ENCODE assay signal across 8 cellular contexts in the genomic region with DNA sequence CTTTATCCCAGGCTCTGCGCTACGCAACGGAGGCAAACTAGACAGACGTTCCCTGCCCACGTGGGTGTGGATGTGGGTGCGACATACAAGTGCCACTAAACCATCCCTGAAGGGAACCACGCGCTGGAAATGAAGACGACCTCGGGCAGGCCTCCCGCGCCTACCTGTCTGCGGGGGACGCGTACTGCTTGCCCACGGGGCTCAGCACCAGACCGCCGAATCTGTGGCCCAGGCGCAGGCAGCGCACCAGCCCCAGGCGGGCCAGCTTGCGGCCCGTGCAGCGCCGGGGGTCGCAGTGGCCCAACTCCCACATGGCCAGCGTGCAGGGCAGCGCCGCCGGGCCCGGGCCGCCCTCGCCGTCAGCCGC. TPM values are rescaled to one million over a fixed set of nuclear protein-coding genes. Genes with fewer than 3 reads are reported as not detected.
A peak's percentile ranks its signal among the peaks of the same experiment; 100 is the strongest.
DNase-seq lines count a peak whose midpoint lies in the region; ATAC-seq and TF ChIP-seq lines count a peak whose summit lies in the region.

No MANE protein-coding gene starts in this region.

- POLR2A ChIA-PET in A673 (lab: Charles Lee; ENCODE audit: low non-redundant PET), result no interaction called here

- H3K9me3 Mint-ChIP-seq in endodermal cell (no peaks in the 10 kb centered on the region), neural crest cell (no peaks in the 10 kb centered on the region)

- CTCF ChIA-PET in A673 (lab: Charles Lee), result interaction anchor here (0.6 kb wide), 1 partner anchor 20 kb away, joined by 7 read pairs; no protein-coding TSS in a partner anchor

- H3K4me1 ChIP-seq in A673 (ENCODE audit: insufficient read depth, low read length, poor library complexity, severe bottlenecking), result peaks cover 11% of the 10 kb centered on the region
- H3K4me1 ChIP-seq in NT2/D1 (ENCODE audit: insufficient read depth, insufficient read length), result peaks cover 7% of the 10 kb centered on the region
- no peaks in the 10 kb centered on the region for H3K4me1 ChIP-seq in endodermal cell (ENCODE audit: control insufficient read depth, insufficient read depth, low read length)

- H3K27me3 ChIP-seq in A673 (replicated peaks; ENCODE audit: insufficient read depth, low read depth, low read length, poor library complexity) (no peaks in the 10 kb centered on the region), NT2/D1 (ENCODE audit: insufficient read depth, insufficient read length) (no peaks in the 10 kb centered on the region), endodermal cell (ENCODE audit: control insufficient read depth, insufficient read depth, low read length, poor library complexity, severe bottlenecking) (no peaks in the 10 kb centered on the region)

- H3K36me3 Mint-ChIP-seq in endodermal cell (ENCODE audit: low read depth) (peaks cover 10% of the 10 kb centered on the region), neural crest cell (ENCODE audit: low read depth) (peaks cover 4% of the 10 kb centered on the region)

- H3K4me1 Mint-ChIP-seq in endodermal cell, result peaks cover 9% of the 10 kb centered on the region
- H3K4me1 Mint-ChIP-seq in neural crest cell, result peaks cover 14% of the 10 kb centered on the region

- BruUV-seq in A673 (replicated peaks; lab: Mats Ljungman, UMichigan), result no TSS peak

- H3K36me3 ChIP-seq in A673 (ENCODE audit: insufficient read depth, low read length, poor library complexity, severe bottlenecking) (peaks cover 4% of the 10 kb centered on the region), NT2/D1 (ENCODE audit: insufficient read depth, insufficient read length, low read length) (peaks cover 44% of the 10 kb centered on the region), endodermal cell (ENCODE audit: control insufficient read depth, insufficient read depth, low read length) (peaks cover 17% of the 10 kb centered on the region)

- H3K9ac ChIP-seq in NT2/D1 (ENCODE audit: insufficient read length, low read depth) (peak overlapping the region; percentile 97), endodermal cell (ENCODE audit: extremely low read depth, low read length, poor library complexity, severe bottlenecking) (peak overlapping the region; percentile 68)

- H3K27ac ChIP-seq in A673 (ENCODE audit: low read depth, low read length, poor library complexity, severe bottlenecking) (peak overlapping the region; percentile 82), endodermal cell (ENCODE audit: low read depth, low read length) (no peak overlapping the region)

- intact Hi-C loops in A673 (cut with micrococcal nuclease; ENCODE audit: unreplicated experiment), result no loop called here

- peak overlapping the region; percentile 73 for H3K4me3 Mint-ChIP-seq in endodermal cell
- H3K4me3 Mint-ChIP-seq in neural crest cell, result peak overlapping the region; percentile 81

- 3% methylated on average over 26 to 35 of the region's 35 CpGs for WGBS in endodermal cell (ENCODE audit: insufficient coverage in 1 of 2, insufficient read length in 1 of 2), 2 experiments

- TF ChIP-seq CTCF in A673 (conservative IDR thresholded peaks at IDR 0.05; ENCODE audit: low read depth, low read length) (no peak), endodermal cell (conservative IDR thresholded peaks at IDR 0.05) (no peak), neural crest cell (conservative IDR thresholded peaks at IDR 0.05) (no peak)

- H3K9me3 ChIP-seq in A673 (ENCODE audit: low read depth, low read length, poor library complexity, severe bottlenecking) (no peaks in the 10 kb centered on the region), NT2/D1 (ENCODE audit: insufficient read depth, low read length) (no peaks in the 10 kb centered on the region), endodermal cell (ENCODE audit: control insufficient read depth, low read length) (no peaks in the 10 kb centered on the region)

- H3K4me3 ChIP-seq in A673 (ENCODE audit: low read depth, low read length, poor library complexity, severe bottlenecking) (peak overlapping the region; percentile 78), NT2/D1 (ENCODE audit: insufficient read length, low read depth) (peak overlapping the region; percentile 97), endodermal cell (ENCODE audit: low read length) (peak overlapping the region; percentile 98)

- H3K27ac Mint-ChIP-seq in endodermal cell (peak overlapping the region; percentile 68), neural crest cell (ENCODE audit: unreplicated experiment) (no peak overlapping the region)

- H3K27me3 Mint-ChIP-seq in endodermal cell (ENCODE audit: insufficient read depth) (no peaks in the 10 kb centered on the region), neural crest cell (ENCODE audit: low read depth) (peaks cover 6% of the 10 kb centered on the region)

- no peak for DNase-seq in A673 (ENCODE audit: low spot score)
- no peak for DNase-seq in NT2/D1 (ENCODE audit: low read depth, low spot score)
- DNase-seq in endodermal cell, result no peak
- no peak for DNase-seq in neural crest cell (ENCODE audit: low read depth, low spot score)
- no peak for DNase-seq in SIG-M5 treated with dmso at 0.1 percent for 504 hours (lab: John Stamatoyannopoulos, UW; ENCODE audit: unreplicated experiment)
- DNase-seq in epidermal melanocyte (ENCODE audit: insufficient read length, low spot score), result no peak
- no peak for DNase-seq in AG08395 (ENCODE audit: low spot score)

- ATAC-seq in GM19467 (IDR thresholded peaks at IDR 0.05; ENCODE audit: unreplicated experiment), result peak; percentile 5

RNA-seq across cellular contexts. Expression of a gene that starts 0.5 kb away (rescaled TPM):
- 55.0 and 57.2 TPM in 2 replicates for total RNA-seq in A673 (2021)
- total RNA-seq in endodermal cell, result 10 to 100 TPM; 64.9 to 67.4 TPM
- 47.0 TPM for polyA plus RNA-seq in endodermal cell (2013, experiment 1 of 2)
- 44.1 TPM for polyA plus RNA-seq in endodermal cell (2013, experiment 2 of 2)
- total RNA-seq in neural crest cell, result 65.6 and 66.2 TPM in 2 replicates

RNA-seq across cellular contexts. Expression of a gene that starts 0.5 kb away (rescaled TPM):
- total RNA-seq in A673 (2021) (20.9 and 32.7 TPM in 2 replicates), endodermal cell (10 to 100 TPM; 34.0 to 38.4 TPM), neural crest cell (32.8 and 38.3 TPM in 2 replicates)
- 22.5 TPM for polyA plus RNA-seq in endodermal cell (2013, experiment 1 of 2)
- polyA plus RNA-seq in endodermal cell (2013, experiment 2 of 2), result 22.2 TPM

RNA-seq across cellular contexts. Expression of a gene that starts 17.8 kb away (rescaled TPM):
- total RNA-seq in A673 (2021) (2.0 and 3.7 TPM in 2 replicates), endodermal cell (10 to 100 TPM; 25.0 to 43.5 TPM), neural crest cell (3.4 and 4.0 TPM in 2 replicates)
- polyA plus RNA-seq in endodermal cell (2013, experiment 1 of 2), result 21.8 TPM
- polyA plus RNA-seq in endodermal cell (2013, experiment 2 of 2), result 19.6 TPM

RNA-seq across cellular contexts. Expression of a gene that starts 41.8 kb away (rescaled TPM):
- total RNA-seq in A673 (2021), result 348 and 361 TPM in 2 replicates
- 100 to 1,000 TPM; 250 to 294 TPM for total RNA-seq in endodermal cell
- 223 TPM for polyA plus RNA-seq in endodermal cell (2013, experiment 1 of 2)
- 222 TPM for polyA plus RNA-seq in endodermal cell (2013, experiment 2 of 2)
- total RNA-seq in neural crest cell, result 301 and 311 TPM in 2 replicates
